Comparison of ENCODE assay signal across 1 cellular context in the genomic region with DNA sequence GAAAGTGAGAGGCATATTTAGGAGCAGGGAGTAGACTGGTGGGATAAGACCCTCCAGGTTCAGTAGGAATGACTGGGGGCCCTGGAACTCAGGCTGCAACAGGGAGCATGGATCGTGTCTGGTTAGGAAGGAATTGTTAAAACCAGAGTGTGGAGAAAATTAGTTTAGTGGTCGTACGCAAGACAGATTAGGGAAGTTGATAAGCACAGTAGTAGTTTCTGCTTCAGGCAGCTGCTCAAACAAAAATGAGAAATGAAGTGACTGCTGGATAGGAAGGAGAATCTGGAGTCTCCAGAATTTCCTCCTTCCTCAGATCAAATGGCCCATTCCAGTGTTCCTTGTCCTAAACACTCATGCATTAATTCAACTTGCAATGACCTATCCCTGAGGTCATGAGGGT.
A peak's percentile ranks its signal among the peaks of the same experiment; 100 is the strongest.
TF ChIP-seq lines count a peak whose summit lies in the region.

No MANE protein-coding gene starts in this region.

TF ChIP-seq in K562, 482 proteins besides CTCF, POLR2A, EP300 and RAD21 (continued from another document and continues in another):
- TF ChIP-seq, protein P1, sequence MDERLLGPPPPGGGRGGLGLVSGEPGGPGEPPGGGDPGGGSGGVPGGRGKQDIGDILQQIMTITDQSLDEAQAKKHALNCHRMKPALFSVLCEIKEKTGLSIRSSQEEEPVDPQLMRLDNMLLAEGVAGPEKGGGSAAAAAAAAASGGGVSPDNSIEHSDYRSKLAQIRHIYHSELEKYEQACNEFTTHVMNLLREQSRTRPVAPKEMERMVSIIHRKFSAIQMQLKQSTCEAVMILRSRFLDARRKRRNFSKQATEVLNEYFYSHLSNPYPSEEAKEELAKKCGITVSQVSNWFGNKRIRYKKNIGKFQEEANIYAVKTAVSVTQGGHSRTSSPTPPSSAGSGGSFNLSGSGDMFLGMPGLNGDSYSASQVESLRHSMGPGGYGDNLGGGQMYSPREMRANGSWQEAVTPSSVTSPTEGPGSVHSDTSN (CRISPR knock-in tag; IDR thresholded peaks at IDR 0.05; ENCODE audit: low read depth): no peak
- TF ChIP-seq, protein P1 (tag; conservative IDR thresholded peaks at IDR 0.05; ENCODE audit: low read depth): peak; percentile 47; the same call in 1 of the 2 replicates
- TF ChIP-seq ELF2 (CRISPR knock-in tag; IDR thresholded peaks at IDR 0.05): no peak
- TF ChIP-seq, protein P2, sequence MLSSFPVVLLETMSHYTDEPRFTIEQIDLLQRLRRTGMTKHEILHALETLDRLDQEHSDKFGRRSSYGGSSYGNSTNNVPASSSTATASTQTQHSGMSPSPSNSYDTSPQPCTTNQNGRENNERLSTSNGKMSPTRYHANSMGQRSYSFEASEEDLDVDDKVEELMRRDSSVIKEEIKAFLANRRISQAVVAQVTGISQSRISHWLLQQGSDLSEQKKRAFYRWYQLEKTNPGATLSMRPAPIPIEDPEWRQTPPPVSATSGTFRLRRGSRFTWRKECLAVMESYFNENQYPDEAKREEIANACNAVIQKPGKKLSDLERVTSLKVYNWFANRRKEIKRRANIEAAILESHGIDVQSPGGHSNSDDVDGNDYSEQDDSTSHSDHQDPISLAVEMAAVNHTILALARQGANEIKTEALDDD (IDR thresholded peaks at IDR 0.05): peak; percentile 82
- TF ChIP-seq JUND (IDR thresholded peaks at IDR 0.05; ENCODE audit: borderline replicate concordance, low read depth, low read length): no peak
- peak; percentile 70; the same call in 2 of the 3 replicates for TF ChIP-seq JUND (tag; IDR thresholded peaks at IDR 0.05; ENCODE audit: borderline replicate concordance, low read depth, low read length)
- peak; percentile 85; the same call in 1 of the 2 replicates for TF ChIP-seq MTA1 (IDR thresholded peaks at IDR 0.05; ENCODE audit: borderline replicate concordance)
- TF ChIP-seq ARID3B (CRISPR knock-in tag; IDR thresholded peaks at IDR 0.05; ENCODE audit: borderline replicate concordance): no peak
- no peak for TF ChIP-seq ZNF134 (CRISPR knock-in tag; conservative IDR thresholded peaks at IDR 0.05)
- TF ChIP-seq, protein P3, sequence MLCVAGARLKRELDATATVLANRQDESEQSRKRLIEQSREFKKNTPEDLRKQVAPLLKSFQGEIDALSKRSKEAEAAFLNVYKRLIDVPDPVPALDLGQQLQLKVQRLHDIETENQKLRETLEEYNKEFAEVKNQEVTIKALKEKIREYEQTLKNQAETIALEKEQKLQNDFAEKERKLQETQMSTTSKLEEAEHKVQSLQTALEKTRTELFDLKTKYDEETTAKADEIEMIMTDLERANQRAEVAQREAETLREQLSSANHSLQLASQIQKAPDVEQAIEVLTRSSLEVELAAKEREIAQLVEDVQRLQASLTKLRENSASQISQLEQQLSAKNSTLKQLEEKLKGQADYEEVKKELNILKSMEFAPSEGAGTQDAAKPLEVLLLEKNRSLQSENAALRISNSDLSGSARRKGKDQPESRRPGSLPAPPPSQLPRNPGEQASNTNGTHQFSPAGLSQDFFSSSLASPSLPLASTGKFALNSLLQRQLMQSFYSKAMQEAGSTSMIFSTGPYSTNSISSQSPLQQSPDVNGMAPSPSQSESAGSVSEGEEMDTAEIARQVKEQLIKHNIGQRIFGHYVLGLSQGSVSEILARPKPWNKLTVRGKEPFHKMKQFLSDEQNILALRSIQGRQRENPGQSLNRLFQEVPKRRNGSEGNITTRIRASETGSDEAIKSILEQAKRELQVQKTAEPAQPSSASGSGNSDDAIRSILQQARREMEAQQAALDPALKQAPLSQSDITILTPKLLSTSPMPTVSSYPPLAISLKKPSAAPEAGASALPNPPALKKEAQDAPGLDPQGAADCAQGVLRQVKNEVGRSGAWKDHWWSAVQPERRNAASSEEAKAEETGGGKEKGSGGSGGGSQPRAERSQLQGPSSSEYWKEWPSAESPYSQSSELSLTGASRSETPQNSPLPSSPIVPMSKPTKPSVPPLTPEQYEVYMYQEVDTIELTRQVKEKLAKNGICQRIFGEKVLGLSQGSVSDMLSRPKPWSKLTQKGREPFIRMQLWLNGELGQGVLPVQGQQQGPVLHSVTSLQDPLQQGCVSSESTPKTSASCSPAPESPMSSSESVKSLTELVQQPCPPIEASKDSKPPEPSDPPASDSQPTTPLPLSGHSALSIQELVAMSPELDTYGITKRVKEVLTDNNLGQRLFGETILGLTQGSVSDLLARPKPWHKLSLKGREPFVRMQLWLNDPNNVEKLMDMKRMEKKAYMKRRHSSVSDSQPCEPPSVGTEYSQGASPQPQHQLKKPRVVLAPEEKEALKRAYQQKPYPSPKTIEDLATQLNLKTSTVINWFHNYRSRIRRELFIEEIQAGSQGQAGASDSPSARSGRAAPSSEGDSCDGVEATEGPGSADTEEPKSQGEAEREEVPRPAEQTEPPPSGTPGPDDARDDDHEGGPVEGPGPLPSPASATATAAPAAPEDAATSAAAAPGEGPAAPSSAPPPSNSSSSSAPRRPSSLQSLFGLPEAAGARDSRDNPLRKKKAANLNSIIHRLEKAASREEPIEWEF (CRISPR knock-in tag; IDR thresholded peaks at IDR 0.05): no peak
- TF ChIP-seq HDAC6 (IDR thresholded peaks at IDR 0.05; ENCODE audit: low read depth, low read length): no peak
- TF ChIP-seq, protein P4, sequence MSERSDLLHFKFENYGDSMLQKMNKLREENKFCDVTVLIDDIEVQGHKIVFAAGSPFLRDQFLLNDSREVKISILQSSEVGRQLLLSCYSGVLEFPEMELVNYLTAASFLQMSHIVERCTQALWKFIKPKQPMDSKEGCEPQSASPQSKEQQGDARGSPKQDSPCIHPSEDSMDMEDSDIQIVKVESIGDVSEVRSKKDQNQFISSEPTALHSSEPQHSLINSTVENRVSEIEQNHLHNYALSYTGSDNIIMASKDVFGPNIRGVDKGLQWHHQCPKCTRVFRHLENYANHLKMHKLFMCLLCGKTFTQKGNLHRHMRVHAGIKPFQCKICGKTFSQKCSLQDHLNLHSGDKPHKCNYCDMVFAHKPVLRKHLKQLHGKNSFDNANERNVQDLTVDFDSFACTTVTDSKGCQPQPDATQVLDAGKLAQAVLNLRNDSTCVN (CRISPR knock-in tag; IDR thresholded peaks at IDR 0.05): peak; percentile 42; the same call in 1 of the 2 replicates
- no peak for TF ChIP-seq NCOA1 (IDR thresholded peaks at IDR 0.05; ENCODE audit: low read depth)
- TF ChIP-seq GABPB2 (CRISPR knock-in tag; conservative IDR thresholded peaks at IDR 0.05): no peak
- peak; percentile 43; the same call in 1 of the 2 replicates for TF ChIP-seq RNF2 (IDR thresholded peaks at IDR 0.05)
- TF ChIP-seq NR2F6 (CRISPR knock-in tag; IDR thresholded peaks at IDR 0.05): no peak
- TF ChIP-seq MAZ (CRISPR knock-in tag; conservative IDR thresholded peaks at IDR 0.05 in 1 of 2, IDR thresholded peaks at IDR 0.05 in 1 of 2): no peak
- no peak for TF ChIP-seq POLR3A (IDR thresholded peaks at IDR 0.05; ENCODE audit: borderline replicate concordance, extremely low read depth, insufficient read depth, insufficient read length)
- no peak for TF ChIP-seq ZFP91 (CRISPR knock-in tag; IDR thresholded peaks at IDR 0.05)
- no peak for TF ChIP-seq PHB (CRISPR knock-in tag; IDR thresholded peaks at IDR 0.05)
- TF ChIP-seq CBFA2T3 (IDR thresholded peaks at IDR 0.05): peak; percentile 46; the same call in 1 of the 2 replicates
- TF ChIP-seq SIN3A (IDR thresholded peaks at IDR 0.05; ENCODE audit: borderline replicate concordance in 2 of 2, control insufficient read depth in 1 of 2, low read depth in 2 of 2, low read length in 2 of 2): no peak
- no peak for TF ChIP-seq ILF3 (IDR thresholded peaks at IDR 0.05; ENCODE audit: borderline replicate concordance)
- no peak for TF ChIP-seq KLF1 (tag; IDR thresholded peaks at IDR 0.05)
- TF ChIP-seq DPF2 (IDR thresholded peaks at IDR 0.05): peak; percentile 91
- no peak for TF ChIP-seq NR2C1 (IDR thresholded peaks at IDR 0.05)
- TF ChIP-seq NR2C1 (tag; IDR thresholded peaks at IDR 0.05): peak; percentile 50; the same call in 1 of the 2 replicates
- no peak for TF ChIP-seq NCOR1 (IDR thresholded peaks at IDR 0.05)
- TF ChIP-seq CREM (IDR thresholded peaks at IDR 0.05; ENCODE audit: low read depth): peak; percentile 45; the same call in 1 of the 2 replicates
- TF ChIP-seq CHD4 (IDR thresholded peaks at IDR 0.05; ENCODE audit: insufficient read depth, insufficient replicate concordance, low read depth, low read length, poor library complexity, severe bottlenecking): peak; percentile 16
- no peak for TF ChIP-seq FOS (IDR thresholded peaks at IDR 0.05; ENCODE audit: extremely low read depth, insufficient read length)
- no peak for TF ChIP-seq MYNN (IDR thresholded peaks at IDR 0.05)
- TF ChIP-seq MYNN (CRISPR knock-in tag; IDR thresholded peaks at IDR 0.05): no peak
- TF ChIP-seq LCOR (CRISPR knock-in tag; IDR thresholded peaks at IDR 0.05): 0 out of 2 replicates have a peak, but pooled peaks have one; percentile 54
- no peak for TF ChIP-seq MCM3 (IDR thresholded peaks at IDR 0.05)
- TF ChIP-seq MEIS2 (IDR thresholded peaks at IDR 0.05; ENCODE audit: partially characterized antibody): peak; percentile 3
- TF ChIP-seq BCOR (IDR thresholded peaks at IDR 0.05): peak; percentile 57; the same call in 1 of the 2 replicates
- no peak for TF ChIP-seq SIRT6 (IDR thresholded peaks at IDR 0.05; ENCODE audit: low read depth, low read length)
- no peak for TF ChIP-seq TBP (optimal IDR thresholded peaks at IDR 0.05; ENCODE audit: low read depth, low read length)
- TF ChIP-seq STAT5B (CRISPR knock-in tag; IDR thresholded peaks at IDR 0.05): no peak
- TF ChIP-seq ARID1B (IDR thresholded peaks at IDR 0.05): peak; percentile 86
- no peak for TF ChIP-seq ZNF212 (CRISPR knock-in tag; IDR thresholded peaks at IDR 0.05)
- no peak for TF ChIP-seq TCF7 (IDR thresholded peaks at IDR 0.05; ENCODE audit: borderline replicate concordance)
